Comparison of ENCODE assay signal across 10 cellular contexts in genomic region chr1:23101891-23102688, GRCh38.
DNase-seq lines count a peak whose midpoint lies in the region; ATAC-seq and TF ChIP-seq lines count a peak whose summit lies in the region.
"Had no signal": no experiment of that assay in that cellular context is flagged by ENCODE, and none has a peak within 500 bp of the region (broad histone marks: within the 10 kb centered on the region; RNA-seq: fewer than 3 reads in every experiment).

No MANE protein-coding gene starts in this region.

- POLR2A ChIA-PET in CD8-positive, alpha-beta T cell (lab: Charles Lee): interaction anchor here (1.0 to 2.2 kb wide), 3 partner anchors 9 to 82 kb away, joined by 4 to 15 read pairs (median 8); partner anchors contain the start of gene LUZP1
- POLR2A ChIA-PET in RWPE1 (lab: Yijun Ruan, JAX; ENCODE audit: low non-redundant PET): interaction anchor here (0.5 to 0.6 kb wide), 2 partner anchors 17 to 37 kb away, joined by 3 to 4 read pairs; no protein-coding TSS in a partner anchor

- no peak for TF ChIP-seq CTCF in CD8-positive, alpha-beta T cell (IDR thresholded peaks at IDR 0.05)
- no peak for TF ChIP-seq CTCF in RWPE1 (conservative IDR thresholded peaks at IDR 0.05; ENCODE audit: low read depth)

- H3K27me3 Mint-ChIP-seq in CD8-positive, alpha-beta T cell (ENCODE audit: low read depth): no peaks in the 10 kb centered on the region
- no peaks in the 10 kb centered on the region for H3K27me3 Mint-ChIP-seq in natural killer cell treated with Interleukin-12 subunit alpha and Interleukin-12 subunit beta and Interleukin-15 and Interleukin-18, amount 100 ng/mL, for 72 hours

- no peak overlapping the region for H3K27ac ChIP-seq in CD8-positive, alpha-beta T cell (ENCODE audit: low read depth, low read length)
- H3K27ac ChIP-seq in RWPE1: peak overlapping the region; percentile 92

- peaks cover 18% of the 10 kb centered on the region for H3K4me1 ChIP-seq in CD8-positive, alpha-beta T cell (ENCODE audit: insufficient read depth, low read length)

- CTCF ChIA-PET in CD8-positive, alpha-beta T cell (lab: Charles Lee): interaction anchor here (0.9 to 18.6 kb wide), 5 partner anchors 9 to 301 kb away, joined by 3 to 662 read pairs (median 4); no protein-coding TSS in a partner anchor
- CTCF ChIA-PET in RWPE1 (lab: Yijun Ruan, JAX): interaction anchor here (0.5 to 0.9 kb wide), 3 partner anchors 30 to 188 kb away, joined by 3 to 4 read pairs (median 3); no protein-coding TSS in a partner anchor

- peak overlapping the region; percentile 65 for H3K27ac Mint-ChIP-seq in CD8-positive, alpha-beta T cell
- peak overlapping the region; percentile 97 for H3K27ac Mint-ChIP-seq in natural killer cell treated with Interleukin-12 subunit alpha and Interleukin-12 subunit beta and Interleukin-15 and Interleukin-18, amount 100 ng/mL, for 72 hours

- intact Hi-C loops in CD8-positive, alpha-beta T cell (cut with DNase I, micrococcal nuclease): no loop called here

- no peaks in the 10 kb centered on the region for H3K9me3 ChIP-seq in CD8-positive, alpha-beta T cell (ENCODE audit: low read length)

- H3K9me3 Mint-ChIP-seq in CD8-positive, alpha-beta T cell: no peaks in the 10 kb centered on the region
- H3K9me3 Mint-ChIP-seq in natural killer cell treated with Interleukin-12 subunit alpha and Interleukin-12 subunit beta and Interleukin-15 and Interleukin-18, amount 100 ng/mL, for 72 hours: no peaks in the 10 kb centered on the region

- peaks cover 51% of the 10 kb centered on the region for H3K4me1 Mint-ChIP-seq in CD8-positive, alpha-beta T cell (ENCODE audit: low read depth)
- H3K4me1 Mint-ChIP-seq in natural killer cell treated with Interleukin-12 subunit alpha and Interleukin-12 subunit beta and Interleukin-15 and Interleukin-18, amount 100 ng/mL, for 72 hours (ENCODE audit: low read depth in 2 of 2): peaks cover 55 to 79% of the 10 kb centered on the region in 2 donors

- no peaks in the 10 kb centered on the region for H3K27me3 ChIP-seq in CD8-positive, alpha-beta T cell (ENCODE audit: insufficient read depth, low read length)

- H3K4me3 ChIP-seq in CD8-positive, alpha-beta T cell (ENCODE audit: low read depth, low read length): no peak overlapping the region

- no peak overlapping the region for H3K4me3 Mint-ChIP-seq in CD8-positive, alpha-beta T cell
- H3K4me3 Mint-ChIP-seq in natural killer cell treated with Interleukin-12 subunit alpha and Interleukin-12 subunit beta and Interleukin-15 and Interleukin-18, amount 100 ng/mL, for 72 hours: peak overlapping the region; percentile 86

- ATAC-seq in CD8-positive, alpha-beta T cell: no peak
- ATAC-seq in esophagus mucosa: peak; percentile 10
- ATAC-seq in natural killer cell treated with Interleukin-12 subunit alpha and Interleukin-12 subunit beta and Interleukin-15 and Interleukin-18, amount 100 ng/mL, for 72 hours: no peak
- no peak for ATAC-seq in HG02884 (IDR thresholded peaks at IDR 0.05; ENCODE audit: unreplicated experiment)
- no peak for ATAC-seq in GM21723 (IDR thresholded peaks at IDR 0.05; ENCODE audit: unreplicated experiment)

- no peak for DNase-seq in CD8-positive, alpha-beta T cell
- DNase-seq in RWPE1 (ENCODE audit: low spot score) (peak; percentile 49), ecto neural progenitor cell (ENCODE audit: low spot score) (no peak), anterior cingulate cortex (lab: John Stamatoyannopoulos, UW) (no peak)
- DNase-seq in natural killer cell treated with Interleukin-12 subunit alpha and Interleukin-12 subunit beta and Interleukin-15 and Interleukin-18, amount 100 ng/mL, for 72 hours (ENCODE audit: low spot score): no peak
- DNase-seq: GF-D8, MM.1S had no signal

- peaks cover 8% of the 10 kb centered on the region for H3K36me3 Mint-ChIP-seq in CD8-positive, alpha-beta T cell
- H3K36me3 Mint-ChIP-seq in natural killer cell treated with Interleukin-12 subunit alpha and Interleukin-12 subunit beta and Interleukin-15 and Interleukin-18, amount 100 ng/mL, for 72 hours: peaks cover 12% of the 10 kb centered on the region

- no peaks in the 10 kb centered on the region for H3K36me3 ChIP-seq in CD8-positive, alpha-beta T cell (ENCODE audit: insufficient read depth, low read length)
